In the genomic region with DNA sequence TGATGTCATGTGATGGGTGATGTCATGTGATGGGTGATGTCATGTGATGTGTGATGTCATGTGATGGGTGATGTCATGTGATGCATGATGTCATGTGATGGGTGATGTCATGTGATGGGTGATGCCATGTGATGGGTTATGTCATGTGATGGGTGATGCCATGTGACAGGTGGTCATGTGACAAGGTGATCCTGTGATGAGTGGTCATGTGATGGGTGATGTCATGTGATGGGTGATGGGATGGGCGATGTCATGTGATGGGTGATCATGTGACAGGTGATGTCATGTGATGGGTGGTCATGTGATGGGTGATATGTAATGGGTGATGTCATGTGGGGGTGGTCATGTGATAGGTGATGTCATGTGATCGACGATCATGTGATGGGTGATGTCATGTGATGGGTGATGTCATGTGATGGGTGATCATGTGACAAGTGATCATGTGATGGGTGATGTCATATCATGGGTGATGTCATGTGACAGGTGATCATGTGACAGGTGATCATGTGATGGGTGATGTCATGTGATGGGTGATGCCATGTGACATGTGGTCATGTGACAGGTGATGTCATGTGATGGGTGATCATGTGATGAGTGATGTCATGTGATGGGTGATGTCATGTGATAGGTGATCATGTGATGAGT, we compare ENCODE assay signal across 10 cellular contexts. TPM values are rescaled to one million over a fixed set of nuclear protein-coding genes. Genes with fewer than 3 reads are reported as not detected.
DNase-seq lines count a peak whose midpoint lies in the region; ATAC-seq, FAIRE-seq and TF ChIP-seq lines count a peak whose summit lies in the region.
"Had no signal": no experiment of that assay in that cellular context is flagged by ENCODE, and none has a peak within 500 bp of the region (broad histone marks: within the 10 kb centered on the region; RNA-seq: fewer than 3 reads in every experiment).

No MANE protein-coding gene starts in this region.

- POLR2A ChIA-PET in HepG2 (lab: Yijun Ruan, JAX) = no interaction called here

- TF ChIP-seq RAD21 in HepG2 (CRISPR knock-in tag; IDR thresholded peaks at IDR 0.05) = no peak

- no peak overlapping the region for H3K4me2 ChIP-seq in HepG2 (ENCODE audit: low read depth, low read length)

- peaks cover 19% of the 10 kb centered on the region for H3K36me3 Mint-ChIP-seq in activated naive CD8-positive, alpha-beta T cell treated with anti-CD3 and anti-CD28 coated beads for 36 hours

- DNase-seq in DMS53 (lab: John Stamatoyannopoulos, UW) (peak; percentile 93), DMS53 treated with DMSO at 0.1 percent for 48 hours (lab: John Stamatoyannopoulos, UW; ENCODE audit: unreplicated experiment) (no peak), NCI-H2171 treated with DMSO at 0.1 percent for 48 hours (lab: John Stamatoyannopoulos, UW) (peak; percentile 87), HepG2 (ENCODE audit: low spot score) (peak; percentile 40), middle frontal gyrus (ENCODE audit: extremely low spot score, low spot score) (no peak), COR-L47 (lab: John Stamatoyannopoulos, UW) (no peak)
- peak; percentile 64 for DNase-seq in activated naive CD8-positive, alpha-beta T cell treated with anti-CD3 and anti-CD28 coated beads for 36 hours

- H3K4me1 Mint-ChIP-seq in activated naive CD8-positive, alpha-beta T cell treated with anti-CD3 and anti-CD28 coated beads for 36 hours = peaks cover 22% of the 10 kb centered on the region

- H3K9me3 ChIP-seq in HepG2 (ENCODE audit: low read length) = peaks cover 19% of the 10 kb centered on the region

- no peaks in the 10 kb centered on the region for H4K20me1 ChIP-seq in HepG2 (ENCODE audit: insufficient read depth, low read length)

- peak overlapping the region; percentile 90 for H3K27ac Mint-ChIP-seq in activated naive CD8-positive, alpha-beta T cell treated with anti-CD3 and anti-CD28 coated beads for 36 hours

- no peaks in the 10 kb centered on the region for H3K79me2 ChIP-seq in HepG2 (ENCODE audit: insufficient read depth, low read length)

- H3K9me3 Mint-ChIP-seq in activated naive CD8-positive, alpha-beta T cell treated with anti-CD3 and anti-CD28 coated beads for 36 hours = peaks cover 18% of the 10 kb centered on the region

- no TSS peak for BruUV-seq in HepG2 (replicated peaks; lab: Mats Ljungman, UMichigan)

- peak; percentile 53 for FAIRE-seq in HepG2 (lab: Jason Lieb, UNC)
- FAIRE-seq: A204.1 had no signal

- H3K36me3 ChIP-seq in HepG2 (replicated peaks in 1 of 2; ENCODE audit: control insufficient read depth in 1 of 2, insufficient read depth in 2 of 2, low read length in 2 of 2) = no peaks in the 10 kb centered on the region

- no peaks in the 10 kb centered on the region for H3K4me1 ChIP-seq in HepG2 (ENCODE audit: insufficient read depth, low read length)

- peak overlapping the region; percentile 35 for H3K4me3 Mint-ChIP-seq in activated naive CD8-positive, alpha-beta T cell treated with anti-CD3 and anti-CD28 coated beads for 36 hours

- no peak overlapping the region for H3K27ac ChIP-seq in HepG2 (ENCODE audit: extremely low read length, insufficient read depth, low read length)

- intact Hi-C loops in HepG2 (cut with micrococcal nuclease; ENCODE audit: unreplicated experiment) = no loop called here

- peaks cover 34% of the 10 kb centered on the region for H3K27me3 Mint-ChIP-seq in activated naive CD8-positive, alpha-beta T cell treated with anti-CD3 and anti-CD28 coated beads for 36 hours

- no peak overlapping the region for H3K9ac ChIP-seq in HepG2 (ENCODE audit: insufficient read depth, low read depth, low read length)

- H3K4me3 ChIP-seq in HepG2 (replicated peaks in 1 of 3; ENCODE audit: insufficient read depth in 1 of 3, low read depth in 2 of 3, low read length in 3 of 3) = no peak overlapping the region

- CTCF ChIA-PET in HepG2 (lab: Yijun Ruan, JAX; ENCODE audit: low intra/inter-chr PET ratio, low total read pairs) = no interaction called here

- H2AFZ ChIP-seq in HepG2 (ENCODE audit: low read length) = no peak overlapping the region

- TF ChIP-seq EP300 in HepG2 (IDR thresholded peaks at IDR 0.05; ENCODE audit: low read depth in 2 of 2, low read length in 2 of 2) = no peak
- no peak for TF ChIP-seq EP300 in HepG2 (CRISPR knock-in tag; IDR thresholded peaks at IDR 0.05; ENCODE audit: borderline replicate concordance)

- no peak for TF ChIP-seq POLR2A in HepG2 (IDR thresholded peaks at IDR 0.05; ENCODE audit: insufficient read depth in 1 of 2, low read depth in 2 of 2, low read length in 2 of 2)

- TF ChIP-seq CTCF in HepG2 (CRISPR knock-in tag; IDR thresholded peaks at IDR 0.05) = no peak

- ATAC-seq in HepG2 (no peak), HG02840 (IDR thresholded peaks at IDR 0.05; ENCODE audit: low FRiP score, unreplicated experiment) (no peak)

- no peaks in the 10 kb centered on the region for H3K27me3 ChIP-seq in HepG2 (ENCODE audit: control insufficient read depth in 1 of 2, insufficient read depth in 2 of 2, low read length in 2 of 2)

- in situ Hi-C loops in HepG2 (cut with HindIII; ENCODE audit: extremely low pct_ligation_motif_present, low pct_unique_long_range_greater_than_20kb) = no loop called here

- WGBS in HepG2 (ENCODE audit: low lambda C conversion rate) = 49% methylated on average over 3 of the region's 3 CpGs

RNA-seq across cellular contexts. Expression of gene CD300LB, which starts 17.2 kb away (rescaled TPM):
- total RNA-seq in activated naive CD8-positive, alpha-beta T cell treated with anti-CD3 and anti-CD28 coated beads for 36 hours = not detected
- total RNA-seq in HepG2 (2016; rRNA removed; fragmentation: Illumina TruSeq; extraction: Trizol) = not detected in 2 replicates
- total RNA-seq in HepG2 (2016; cell fraction: cytosol; rRNA removed; fragmentation: Illumina TruSeq; extraction: Trizol; ENCODE audit: low read depth) = not detected in 2 replicates
- total RNA-seq in HepG2 (2016; cell fraction: insoluble cytoplasmic fraction; rRNA removed; fragmentation: Illumina TruSeq; extraction: Trizol) = not detected in 2 replicates
- not detected in 2 replicates for total RNA-seq in HepG2 (2016; cell fraction: membrane; rRNA removed; fragmentation: Illumina TruSeq; extraction: Trizol)
- total RNA-seq in HepG2 (2016; cell fraction: nucleus; rRNA removed; fragmentation: Illumina TruSeq; extraction: Trizol) = not detected in 2 replicates
- not detected in 2 replicates for polyA plus RNA-seq in HepG2 (2011; rRNA removed)
- not detected in 2 replicates for polyA plus RNA-seq in HepG2 (2011; cell fraction: cytosol; rRNA removed)
- not detected in 2 replicates for polyA plus RNA-seq in HepG2 (2011; cell fraction: nucleus; rRNA removed)
- not detected in 2 replicates for polyA plus RNA-seq in HepG2 (2012)
- polyA plus RNA-seq in HepG2 (2016; cell fraction: cytosol; fragmentation: Illumina TruSeq; extraction: Trizol; ENCODE audit: low read depth) = not detected in 2 replicates
- polyA plus RNA-seq in HepG2 (2016; cell fraction: insoluble cytoplasmic fraction; fragmentation: Illumina TruSeq; extraction: Trizol; ENCODE audit: low read depth) = not detected in 2 replicates
- polyA plus RNA-seq in HepG2 (2016; cell fraction: membrane; fragmentation: Illumina TruSeq; extraction: Trizol; ENCODE audit: low read depth) = not detected in 2 replicates
- not detected in 2 replicates for polyA plus RNA-seq in HepG2 (2016; cell fraction: nucleus; fragmentation: Illumina TruSeq; extraction: Trizol; ENCODE audit: insufficient read depth, low read depth)
- polyA minus RNA-seq in HepG2 (2011; rRNA and poly(A)+ RNA removed; ENCODE audit: low replicate concordance) = not detected in 2 replicates
- not detected in 2 replicates for polyA minus RNA-seq in HepG2 (2011; cell fraction: cytosol; rRNA and poly(A)+ RNA removed)
- not detected in 2 replicates for polyA minus RNA-seq in HepG2 (2011; cell fraction: nucleus; rRNA and poly(A)+ RNA removed)

RNA-seq across cellular contexts. Expression of gene CD300C, which starts 31.8 kb away (rescaled TPM):
- total RNA-seq in activated naive CD8-positive, alpha-beta T cell treated with anti-CD3 and anti-CD28 coated beads for 36 hours = not detected
- total RNA-seq in HepG2 (2016; rRNA removed; fragmentation: Illumina TruSeq; extraction: Trizol) = not detected in 2 replicates
- total RNA-seq in HepG2 (2016; cell fraction: cytosol; rRNA removed; fragmentation: Illumina TruSeq; extraction: Trizol; ENCODE audit: low read depth) = not detected in 2 replicates
- total RNA-seq in HepG2 (2016; cell fraction: insoluble cytoplasmic fraction; rRNA removed; fragmentation: Illumina TruSeq; extraction: Trizol) = not detected in 2 replicates
- total RNA-seq in HepG2 (2016; cell fraction: membrane; rRNA removed; fragmentation: Illumina TruSeq; extraction: Trizol) = not detected in 2 replicates
- total RNA-seq in HepG2 (2016; cell fraction: nucleus; rRNA removed; fragmentation: Illumina TruSeq; extraction: Trizol) = not detected in 2 replicates
- polyA plus RNA-seq in HepG2 (2011; rRNA removed) = not detected in 2 replicates
- polyA plus RNA-seq in HepG2 (2011; cell fraction: cytosol; rRNA removed) = not detected in 2 replicates
- not detected in 2 replicates for polyA plus RNA-seq in HepG2 (2011; cell fraction: nucleus; rRNA removed)
- not detected in 2 replicates for polyA plus RNA-seq in HepG2 (2012)
- polyA plus RNA-seq in HepG2 (2016; cell fraction: cytosol; fragmentation: Illumina TruSeq; extraction: Trizol; ENCODE audit: low read depth) = not detected in 2 replicates
- not detected in 2 replicates for polyA plus RNA-seq in HepG2 (2016; cell fraction: insoluble cytoplasmic fraction; fragmentation: Illumina TruSeq; extraction: Trizol; ENCODE audit: low read depth)
- polyA plus RNA-seq in HepG2 (2016; cell fraction: membrane; fragmentation: Illumina TruSeq; extraction: Trizol; ENCODE audit: low read depth) = not detected in 2 replicates
- not detected in 2 replicates for polyA plus RNA-seq in HepG2 (2016; cell fraction: nucleus; fragmentation: Illumina TruSeq; extraction: Trizol; ENCODE audit: insufficient read depth, low read depth)
- polyA minus RNA-seq in HepG2 (2011; rRNA and poly(A)+ RNA removed; ENCODE audit: low replicate concordance) = 0.09 TPM in 1 of 2 replicates, not detected in the other
- polyA minus RNA-seq in HepG2 (2011; cell fraction: cytosol; rRNA and poly(A)+ RNA removed) = not detected in 2 replicates
- polyA minus RNA-seq in HepG2 (2011; cell fraction: nucleus; rRNA and poly(A)+ RNA removed) = not detected in 2 replicates

RNA-seq across cellular contexts. Expression of gene CD300A, which starts 47.7 kb away (rescaled TPM):
- total RNA-seq in activated naive CD8-positive, alpha-beta T cell treated with anti-CD3 and anti-CD28 coated beads for 36 hours = 1 to 10 TPM; 4.4 to 5.6 TPM
- total RNA-seq in HepG2 (2016; rRNA removed; fragmentation: Illumina TruSeq; extraction: Trizol) = not detected in 2 replicates
- not detected in 2 replicates for total RNA-seq in HepG2 (2016; cell fraction: cytosol; rRNA removed; fragmentation: Illumina TruSeq; extraction: Trizol; ENCODE audit: low read depth)
- not detected in 2 replicates for total RNA-seq in HepG2 (2016; cell fraction: insoluble cytoplasmic fraction; rRNA removed; fragmentation: Illumina TruSeq; extraction: Trizol)
- total RNA-seq in HepG2 (2016; cell fraction: membrane; rRNA removed; fragmentation: Illumina TruSeq; extraction: Trizol) = not detected in 2 replicates
- total RNA-seq in HepG2 (2016; cell fraction: nucleus; rRNA removed; fragmentation: Illumina TruSeq; extraction: Trizol) = not detected in 2 replicates
- polyA plus RNA-seq in HepG2 (2011; rRNA removed) = 0.39 TPM in 1 of 2 replicates, not detected in the other
- 0.09 and 0.14 TPM in 2 replicates for polyA plus RNA-seq in HepG2 (2011; cell fraction: cytosol; rRNA removed)
- 0.14 and 0.23 TPM in 2 replicates for polyA plus RNA-seq in HepG2 (2011; cell fraction: nucleus; rRNA removed)
- polyA plus RNA-seq in HepG2 (2012) = 0.11 and 0.19 TPM in 2 replicates
- not detected in 2 replicates for polyA plus RNA-seq in HepG2 (2016; cell fraction: cytosol; fragmentation: Illumina TruSeq; extraction: Trizol; ENCODE audit: low read depth)
- polyA plus RNA-seq in HepG2 (2016; cell fraction: insoluble cytoplasmic fraction; fragmentation: Illumina TruSeq; extraction: Trizol; ENCODE audit: low read depth) = not detected in 2 replicates
- not detected in 2 replicates for polyA plus RNA-seq in HepG2 (2016; cell fraction: membrane; fragmentation: Illumina TruSeq; extraction: Trizol; ENCODE audit: low read depth)
- not detected in 2 replicates for polyA plus RNA-seq in HepG2 (2016; cell fraction: nucleus; fragmentation: Illumina TruSeq; extraction: Trizol; ENCODE audit: insufficient read depth, low read depth)
- polyA minus RNA-seq in HepG2 (2011; rRNA and poly(A)+ RNA removed; ENCODE audit: low replicate concordance) = not detected in 2 replicates
- polyA minus RNA-seq in HepG2 (2011; cell fraction: cytosol; rRNA and poly(A)+ RNA removed) = not detected in 2 replicates
- not detected in 2 replicates for polyA minus RNA-seq in HepG2 (2011; cell fraction: nucleus; rRNA and poly(A)+ RNA removed)

RNA-seq across cellular contexts. Expression of gene CD300H, which starts 53.2 kb away (rescaled TPM):
- total RNA-seq in activated naive CD8-positive, alpha-beta T cell treated with anti-CD3 and anti-CD28 coated beads for 36 hours = not detected
- not detected in 2 replicates for total RNA-seq in HepG2 (2016; rRNA removed; fragmentation: Illumina TruSeq; extraction: Trizol)
- not detected in 2 replicates for total RNA-seq in HepG2 (2016; cell fraction: cytosol; rRNA removed; fragmentation: Illumina TruSeq; extraction: Trizol; ENCODE audit: low read depth)
- not detected in 2 replicates for total RNA-seq in HepG2 (2016; cell fraction: insoluble cytoplasmic fraction; rRNA removed; fragmentation: Illumina TruSeq; extraction: Trizol)
- total RNA-seq in HepG2 (2016; cell fraction: membrane; rRNA removed; fragmentation: Illumina TruSeq; extraction: Trizol) = not detected in 2 replicates
- not detected in 2 replicates for total RNA-seq in HepG2 (2016; cell fraction: nucleus; rRNA removed; fragmentation: Illumina TruSeq; extraction: Trizol)
- polyA plus RNA-seq in HepG2 (2011; rRNA removed) = not detected in 2 replicates
- not detected in 2 replicates for polyA plus RNA-seq in HepG2 (2011; cell fraction: cytosol; rRNA removed)
- not detected in 2 replicates for polyA plus RNA-seq in HepG2 (2011; cell fraction: nucleus; rRNA removed)
- not detected in 2 replicates for polyA plus RNA-seq in HepG2 (2012)
- polyA plus RNA-seq in HepG2 (2016; cell fraction: cytosol; fragmentation: Illumina TruSeq; extraction: Trizol; ENCODE audit: low read depth) = not detected in 2 replicates
- not detected in 2 replicates for polyA plus RNA-seq in HepG2 (2016; cell fraction: insoluble cytoplasmic fraction; fragmentation: Illumina TruSeq; extraction: Trizol; ENCODE audit: low read depth)
- not detected in 2 replicates for polyA plus RNA-seq in HepG2 (2016; cell fraction: membrane; fragmentation: Illumina TruSeq; extraction: Trizol; ENCODE audit: low read depth)
- not detected in 2 replicates for polyA plus RNA-seq in HepG2 (2016; cell fraction: nucleus; fragmentation: Illumina TruSeq; extraction: Trizol; ENCODE audit: insufficient read depth, low read depth)
- polyA minus RNA-seq in HepG2 (2011; rRNA and poly(A)+ RNA removed; ENCODE audit: low replicate concordance) = not detected in 2 replicates
- not detected in 2 replicates for polyA minus RNA-seq in HepG2 (2011; cell fraction: cytosol; rRNA and poly(A)+ RNA removed)
- not detected in 2 replicates for polyA minus RNA-seq in HepG2 (2011; cell fraction: nucleus; rRNA and poly(A)+ RNA removed)
- total RNA-seq: lower leg skin had no signal

Comparison
In these comparisons a context has a peak if more than half of its experiments do, and no peak if none do; other contexts are left out.
1. DNase-seq: peak in DMS53 (single experiment), NCI-H2171 treated with DMSO at 0.1 percent for 48 hours (single experiment), activated naive CD8-positive, alpha-beta T cell treated with anti-CD3 and anti-CD28 coated beads for 36 hours (single experiment) and HepG2 (single experiment); none in DMS53 treated with DMSO at 0.1 percent for 48 hours (single experiment), middle frontal gyrus (single experiment) and COR-L47 (single experiment).